In the genomic region with DNA sequence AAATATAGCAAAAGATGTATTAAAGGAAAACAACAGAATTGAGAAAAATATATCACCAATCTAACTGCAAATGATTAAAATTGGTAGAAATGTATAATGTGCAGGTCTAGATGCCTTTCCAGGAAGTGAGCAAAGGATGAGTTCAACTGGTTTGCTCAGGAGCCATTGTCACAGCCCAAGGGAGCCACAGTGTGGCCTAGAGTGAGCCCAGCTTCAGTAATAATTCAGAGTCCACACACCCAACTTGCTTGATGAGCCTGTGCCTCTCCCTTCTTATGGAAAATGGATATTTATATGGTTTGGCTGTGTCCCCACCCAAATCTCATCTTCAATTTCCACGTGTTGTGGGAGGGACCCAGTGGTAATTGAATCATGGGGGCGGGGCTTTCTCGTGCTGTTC, we compare ENCODE assay signal across 16 cellular contexts.
DNase-seq lines count a peak whose midpoint lies in the region; ATAC-seq and TF ChIP-seq lines count a peak whose summit lies in the region.
"Had no signal": no experiment of that assay in that cellular context is flagged by ENCODE, and none has a peak within 500 bp of the region (broad histone marks: within the 10 kb centered on the region; RNA-seq: fewer than 3 reads in every experiment).

No MANE protein-coding gene starts in this region.

- no peaks in the 10 kb centered on the region for H3K36me3 ChIP-seq in SK-N-SH (replicated peaks in 1 of 2; ENCODE audit: control insufficient read depth in 1 of 2, insufficient read depth in 2 of 2, low read length in 1 of 2)
- no peaks in the 10 kb centered on the region for H3K36me3 ChIP-seq in Loucy (ENCODE audit: insufficient read depth, low read length)
- H3K36me3 ChIP-seq in brain microvascular endothelial cell (replicated peaks): no peaks in the 10 kb centered on the region
- H3K36me3 ChIP-seq in osteoblast (ENCODE audit: insufficient read depth, low read length): no peaks in the 10 kb centered on the region
- no peaks in the 10 kb centered on the region for H3K36me3 ChIP-seq in esophagus muscularis mucosa
- H3K36me3 ChIP-seq: Peyer's patch, upper lobe of right lung had no signal

- no peak overlapping the region for H3K4me3 ChIP-seq in SK-N-SH (ENCODE audit: low read depth in 2 of 2, low read length in 1 of 2)
- H3K4me3 ChIP-seq in Loucy (ENCODE audit: low read length, poor library complexity, severe bottlenecking): no peak overlapping the region
- H3K4me3 ChIP-seq in brain microvascular endothelial cell (ENCODE audit: low read depth, low read length): no peak overlapping the region
- no peak overlapping the region for H3K4me3 ChIP-seq in osteoblast (ENCODE audit: insufficient read depth, low read length)
- H3K4me3 ChIP-seq in esophagus muscularis mucosa: no peak overlapping the region
- H3K4me3 ChIP-seq: Peyer's patch, upper lobe of right lung had no signal

- no peak overlapping the region for H3K9ac ChIP-seq in SK-N-SH
- no peak overlapping the region for H3K9ac ChIP-seq in Loucy (ENCODE audit: low read depth, low read length, poor library complexity, severe bottlenecking)

- H4K20me1 ChIP-seq in SK-N-SH (ENCODE audit: insufficient read depth) (no peaks in the 10 kb centered on the region), Loucy (ENCODE audit: insufficient read depth, low read length, poor library complexity, severe bottlenecking) (no peaks in the 10 kb centered on the region), osteoblast (ENCODE audit: insufficient read depth, low read length) (no peaks in the 10 kb centered on the region)

- H3F3A ChIP-seq in SK-N-SH (replicated peaks; ENCODE audit: insufficient read depth) (peaks cover 12% of the 10 kb centered on the region), Loucy (ENCODE audit: low read depth) (no peaks in the 10 kb centered on the region)

- no peak for TF ChIP-seq CTCF in SK-N-SH (IDR thresholded peaks at IDR 0.05)
- TF ChIP-seq CTCF in Loucy (conservative IDR thresholded peaks at IDR 0.05; ENCODE audit: low read length): peak; percentile 40; the same call in 1 of the 2 replicates
- peak; percentile 27 for TF ChIP-seq CTCF in brain microvascular endothelial cell (IDR thresholded peaks at IDR 0.05; ENCODE audit: low read depth, low read length, missing control alignments)
- TF ChIP-seq CTCF in osteoblast (IDR thresholded peaks at IDR 0.05; ENCODE audit: extremely low read depth, low read depth, low read length): peak; percentile 23
- no peak for TF ChIP-seq CTCF in esophagus muscularis mucosa (IDR thresholded peaks at IDR 0.05)

- CTCF ChIA-PET in SK-N-SH (lab: Yijun Ruan, JAX): interaction anchor here (0.6 to 2.6 kb wide), 8 partner anchors 12 to 257 kb away, joined by 3 to 8 read pairs (median 5); no protein-coding TSS in a partner anchor

- no peaks in the 10 kb centered on the region for H3K79me2 ChIP-seq in SK-N-SH (ENCODE audit: insufficient read depth)
- H3K79me2 ChIP-seq in Loucy (ENCODE audit: insufficient read depth, low read length): no peaks in the 10 kb centered on the region
- no peaks in the 10 kb centered on the region for H3K79me2 ChIP-seq in osteoblast (ENCODE audit: insufficient read depth, low read length)

- no peak for TF ChIP-seq POLR2A in esophagus muscularis mucosa (IDR thresholded peaks at IDR 0.05; ENCODE audit: low read depth)

- H3K9me2 ChIP-seq in SK-N-SH: no peaks in the 10 kb centered on the region
- H3K9me2 ChIP-seq in Loucy (replicated peaks; ENCODE audit: low read depth, low read length): no peaks in the 10 kb centered on the region

- H3K4me1 ChIP-seq in SK-N-SH (ENCODE audit: control insufficient read depth in 1 of 2, insufficient read depth in 2 of 2, low read depth in 1 of 2, low read length in 1 of 2) (peaks cover 10 to 22% of the 10 kb centered on the region in 2 experiments; a peak in 3 of 4 replicates), Loucy (ENCODE audit: insufficient read depth, low read length, poor library complexity, severe bottlenecking) (peaks cover 3% of the 10 kb centered on the region), osteoblast (ENCODE audit: insufficient read depth, low read length) (peaks cover 15% of the 10 kb centered on the region), esophagus muscularis mucosa (peaks cover 3 to 13% (median 10%) of the 10 kb centered on the region in 4 donors)
- H3K4me1 ChIP-seq: Peyer's patch, upper lobe of right lung had no signal

- 83% methylated on average over 3 of the region's 3 CpGs for WGBS in SK-N-SH (ENCODE audit: low lambda C conversion rate)
- WGBS in esophagus muscularis mucosa: 83% methylated on average over 3 of the region's 3 CpGs

- no peak for TF ChIP-seq EP300 in SK-N-SH (IDR thresholded peaks at IDR 0.05; ENCODE audit: borderline replicate concordance in 1 of 2, low read depth in 1 of 2, low read length in 1 of 2)
- TF ChIP-seq EP300 in esophagus muscularis mucosa (IDR thresholded peaks at IDR 0.05): no peak

- H3K4me2 ChIP-seq in SK-N-SH (no peak overlapping the region), Loucy (ENCODE audit: low read depth, low read length, poor library complexity, severe bottlenecking) (no peak overlapping the region), osteoblast (ENCODE audit: insufficient read depth, low read length) (no peak overlapping the region)

- DNase-seq in SK-N-SH (no peak), brain microvascular endothelial cell (no peak), osteoblast (ENCODE audit: insufficient read length, low spot score, missing footprints) (no peak), esophagus muscularis mucosa (ENCODE audit: extremely low spot score) (no peak), NCI-H1092 (lab: John Stamatoyannopoulos, UW) (no peak), iPS-NIHi11 (ENCODE audit: low spot score) (no peak)
- DNase-seq: activated CD8-positive, alpha-beta memory T cell treated with anti-CD3 and anti-CD28 coated beads, Interleukin-2, amount 10 ng/mL, durations not matched to agents 7 days and 5 days; dermis blood vessel endothelial cell; kidney; NCI-H2081 treated with DMSO at 0.1 percent for 48 hours; Peyer's patch; stimulated activated naive CD8-positive, alpha-beta T cell treated with anti-CD3 and anti-CD28 coated beads, Interleukin-15, Interleukin-2, amounts not matched to agents 100 U/mL and 50 U/mL, for 24 hours; upper lobe of right lung had no signal

- H3K27me3 ChIP-seq in SK-N-SH (ENCODE audit: insufficient read depth) (no peaks in the 10 kb centered on the region), Loucy (ENCODE audit: insufficient read depth, low read length, poor library complexity, severe bottlenecking) (no peaks in the 10 kb centered on the region), brain microvascular endothelial cell (replicated peaks) (no peaks in the 10 kb centered on the region), osteoblast (ENCODE audit: insufficient read depth, low read length) (no peaks in the 10 kb centered on the region), esophagus muscularis mucosa (no peaks in the 10 kb centered on the region)
- H3K27me3 ChIP-seq: Peyer's patch, upper lobe of right lung had no signal

- in situ Hi-C loops in brain microvascular endothelial cell (cut with HindIII; ENCODE audit: low pct_ligation_motif_present, low sequenced_read_pairs): loop anchor here (25.0 kb wide), 1 partner anchor 227 kb away; no protein-coding TSS in a partner anchor

- intact Hi-C loops in esophagus muscularis mucosa (cut with DNase I): no loop called here

- ATAC-seq in SK-N-SH treated with all-trans-retinoic acid at 6 μM for 48 hours: no peak
- ATAC-seq: activated CD8-positive, alpha-beta memory T cell treated with anti-CD3 and anti-CD28 coated beads, Interleukin-2, amount 10 ng/mL, durations not matched to agents 7 days and 5 days; esophagus mucosa; stimulated activated naive CD8-positive, alpha-beta T cell treated with anti-CD3 and anti-CD28 coated beads, Interleukin-15, Interleukin-2, amounts not matched to agents 100 U/mL and 50 U/mL, for 24 hours; upper lobe of right lung had no signal

- peak; percentile 33 for TF ChIP-seq RAD21 in SK-N-SH (IDR thresholded peaks at IDR 0.05; ENCODE audit: low read length)

- no peak overlapping the region for H3K27ac ChIP-seq in SK-N-SH (ENCODE audit: low read depth in 2 of 2, low read length in 1 of 2)
- H3K27ac ChIP-seq in brain microvascular endothelial cell: no peak overlapping the region
- H3K27ac ChIP-seq in osteoblast (ENCODE audit: low read depth, low read length): no peak overlapping the region
- H3K27ac ChIP-seq in esophagus muscularis mucosa (replicated peaks in 1 of 4): no peak overlapping the region
- H3K27ac ChIP-seq: Peyer's patch, upper lobe of right lung had no signal

- H2AFZ ChIP-seq in SK-N-SH (ENCODE audit: low read depth): no peak overlapping the region
- H2AFZ ChIP-seq in Loucy (ENCODE audit: low read length): no peak overlapping the region
- no peak overlapping the region for H2AFZ ChIP-seq in osteoblast (ENCODE audit: low read length)

- POLR2A ChIA-PET in SK-N-SH (lab: Yijun Ruan, JAX): no interaction called here

- H3K9me3 ChIP-seq in SK-N-SH (no peaks in the 10 kb centered on the region), Loucy (ENCODE audit: insufficient read depth, low read depth, low read length) (no peaks in the 10 kb centered on the region), osteoblast (ENCODE audit: low read depth, low read length) (no peaks in the 10 kb centered on the region), esophagus muscularis mucosa (no peaks in the 10 kb centered on the region)
- H3K9me3 ChIP-seq: Peyer's patch, upper lobe of right lung had no signal

TF ChIP-seq in SK-N-SH, 30 proteins besides CTCF, POLR2A, EP300 and RAD21:
- no peak for TF ChIP-seq GABPA (IDR thresholded peaks at IDR 0.05; ENCODE audit: low read depth)
TF ChIP-seq in SK-N-SH: peak in this region for 0.

TF ChIP-seq in SK-N-SH treated with all-trans-retinoic acid at 6 μM for 48 hours, 23 proteins besides CTCF, POLR2A, EP300 and RAD21:
- TF ChIP-seq CSDC2 (CRISPR knock-in tag; IDR thresholded peaks at IDR 0.05): no peak

Comparison
In these comparisons a context has a peak if more than half of its experiments do, and no peak if none do; other contexts are left out.
1. CTCF ChIP-seq: peak in Loucy (single experiment), brain microvascular endothelial cell (single experiment) and osteoblast (single experiment); none in SK-N-SH (single experiment) and esophagus muscularis mucosa (0 of 3).